In genomic region chr11:104799251-104799650, GRCh38 we compare ENCODE assay signal across 10 cellular contexts.
A peak's percentile ranks its signal among the peaks of the same experiment; 100 is the strongest.
DNase-seq lines count a peak whose midpoint lies in the region; ATAC-seq and TF ChIP-seq lines count a peak whose summit lies in the region.
"Had no signal": no experiment of that assay in that cellular context is flagged by ENCODE, and none has a peak within 500 bp of the region (broad histone marks: within the 10 kb centered on the region; RNA-seq: fewer than 3 reads in every experiment).

No MANE protein-coding gene starts in this region.

- no peak overlapping the region for H3K4me3 ChIP-seq in GM12865 (ENCODE audit: low read depth, low read length)
- no peak overlapping the region for H3K4me3 ChIP-seq in PC-9

- H3K4me1 ChIP-seq in PC-9 (replicated peaks; ENCODE audit: insufficient read depth): no peaks in the 10 kb centered on the region

- no peaks in the 10 kb centered on the region for H3K9me2 ChIP-seq in PC-9 (ENCODE audit: insufficient read depth)

- DNase-seq in GM12865 (ENCODE audit: low read depth) (peak; percentile 27), iPS-NIHi7 (ENCODE audit: extremely low spot score) (no peak), NCI-H69 (lab: John Stamatoyannopoulos, UW) (no peak), PC-9 (no peak), cardiac septum (ENCODE audit: low spot score) (no peak)
- DNase-seq in activated naive CD8-positive, alpha-beta T cell treated with anti-CD3 and anti-CD28 coated beads for 36 hours: no peak
- DNase-seq: DMS53, retina had no signal

- H2AFZ ChIP-seq in PC-9: no peak overlapping the region

- no peak overlapping the region for H3K27ac ChIP-seq in PC-9

- H3K27me3 Mint-ChIP-seq in activated naive CD8-positive, alpha-beta T cell treated with anti-CD3 and anti-CD28 coated beads for 36 hours: no peaks in the 10 kb centered on the region

- no peaks in the 10 kb centered on the region for H3F3A ChIP-seq in PC-9 (ENCODE audit: insufficient read depth, low read depth)

- TF ChIP-seq CTCF in GM12865 (IDR thresholded peaks at IDR 0.05; ENCODE audit: insufficient read depth, low read depth, low read length, missing control alignments) (no peak), PC-9 (conservative IDR thresholded peaks at IDR 0.05) (no peak)

- no peaks in the 10 kb centered on the region for H3K27me3 ChIP-seq in PC-9 (ENCODE audit: insufficient read depth, low read depth)

- no peak overlapping the region for H3K4me2 ChIP-seq in PC-9

- intact Hi-C loops in PC-9 (cut with micrococcal nuclease; ENCODE audit: unreplicated experiment) (no loop called here), cardiac septum (cut with DNase I) (no loop called here)

- POLR2A ChIA-PET in PC-9 (lab: Charles Lee; ENCODE audit: unreplicated experiment): no interaction called here

- H3K4me1 Mint-ChIP-seq in activated naive CD8-positive, alpha-beta T cell treated with anti-CD3 and anti-CD28 coated beads for 36 hours: peaks cover 31% of the 10 kb centered on the region

- H3K79me2 ChIP-seq in PC-9 (ENCODE audit: low read depth): no peaks in the 10 kb centered on the region

- CTCF ChIA-PET in PC-9 (lab: Charles Lee): no interaction called here

- peaks cover 5% of the 10 kb centered on the region for H3K9me3 ChIP-seq in PC-9 (ENCODE audit: insufficient read depth, low read depth)

- peaks cover 8% of the 10 kb centered on the region for H3K36me3 Mint-ChIP-seq in activated naive CD8-positive, alpha-beta T cell treated with anti-CD3 and anti-CD28 coated beads for 36 hours

- no peaks in the 10 kb centered on the region for H4K20me1 ChIP-seq in PC-9 (ENCODE audit: insufficient read depth)

- BruUV-seq in PC-9 (replicated peaks; lab: Mats Ljungman, UMichigan): no TSS peak

- peak overlapping the region; percentile 40 for H3K4me3 Mint-ChIP-seq in activated naive CD8-positive, alpha-beta T cell treated with anti-CD3 and anti-CD28 coated beads for 36 hours

- ATAC-seq in GM19468 (IDR thresholded peaks at IDR 0.05; ENCODE audit: extremely low read depth, unreplicated experiment) (peak; percentile 83), HG03108 (IDR thresholded peaks at IDR 0.05; ENCODE audit: unreplicated experiment) (peak; percentile 86)

- H3K9me3 Mint-ChIP-seq in activated naive CD8-positive, alpha-beta T cell treated with anti-CD3 and anti-CD28 coated beads for 36 hours: peaks cover 7% of the 10 kb centered on the region

- H3K36me3 ChIP-seq in PC-9 (ENCODE audit: low read depth): no peaks in the 10 kb centered on the region

- peak overlapping the region; percentile 84 for H3K27ac Mint-ChIP-seq in activated naive CD8-positive, alpha-beta T cell treated with anti-CD3 and anti-CD28 coated beads for 36 hours
